ENCODE assay signal across 8 cellular contexts in the genomic region with DNA sequence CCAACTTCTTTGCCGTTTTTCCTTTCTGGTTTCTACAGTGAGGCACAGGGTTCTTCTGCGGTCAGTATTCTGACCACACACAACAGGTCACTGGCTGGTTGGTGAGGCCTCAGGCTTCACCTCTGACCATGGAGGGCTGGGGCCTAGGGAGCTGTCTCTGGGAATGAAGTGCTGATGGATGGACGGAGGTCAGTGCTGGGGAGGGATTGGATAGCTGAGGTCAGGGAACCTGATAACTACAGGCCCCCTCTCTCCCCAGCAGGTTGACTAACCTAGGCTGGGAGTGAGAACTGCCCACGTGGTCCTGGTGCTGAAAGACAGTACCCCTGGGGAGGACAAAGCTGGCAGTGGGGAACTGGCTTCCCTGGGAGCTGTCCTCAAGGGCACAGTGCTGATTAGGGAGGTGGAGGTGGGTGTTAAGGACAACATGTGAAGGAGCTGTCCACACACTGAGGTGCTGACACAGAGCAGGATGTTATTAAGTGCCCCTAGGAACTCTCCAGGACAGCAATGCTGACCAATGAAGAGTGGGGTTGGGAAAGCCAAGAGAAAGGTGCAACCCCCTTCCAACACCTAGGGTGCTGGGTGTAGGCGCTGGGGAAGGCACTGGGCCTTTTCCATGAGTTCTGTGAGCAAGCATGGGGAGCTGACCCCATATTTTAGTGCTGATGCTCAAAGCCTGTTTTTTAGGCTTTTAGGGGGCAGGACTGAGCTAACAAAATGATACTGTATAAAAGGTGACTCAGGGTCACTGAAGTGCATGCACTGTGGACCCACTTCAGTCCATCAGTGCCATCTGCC. TPM values are rescaled to one million over a fixed set of nuclear protein-coding genes. Genes with fewer than 3 reads are reported as not detected.
DNase-seq lines count a peak whose midpoint lies in the region; TF ChIP-seq lines count a peak whose summit lies in the region.

No MANE protein-coding gene starts in this region.

- no peak overlapping the region for H3K4me3 ChIP-seq in LNCaP clone FGC (ENCODE audit: low read depth, low read length)
- no peak overlapping the region for H3K4me3 ChIP-seq in fibroblast of villous mesenchyme (ENCODE audit: low read depth, low read length)
- no peak overlapping the region for H3K4me3 ChIP-seq in skeletal muscle cell (ENCODE audit: low read depth, low read length)

- DNase-seq in GM03348 (ENCODE audit: low spot score) (peak; percentile 60), LNCaP clone FGC (ENCODE audit: low read depth) (peak; percentile 90), fibroblast of villous mesenchyme (ENCODE audit: low read depth) (peak; percentile 74), skeletal muscle cell (ENCODE audit: low read depth) (peak; percentile 44), mesenteric fat pad (ENCODE audit: low spot score) (no peak), NCI-H1694 (lab: John Stamatoyannopoulos, UW) (no peak), superior temporal gyrus (ENCODE audit: extremely low spot score) (no peak)
- DNase-seq in activated CD8-positive, alpha-beta memory T cell treated with anti-CD3 and anti-CD28 coated beads, Interleukin-2, amount 50 U/mL, for 4 hours, result peak; percentile 24

- TF ChIP-seq CTCF in LNCaP clone FGC (IDR thresholded peaks at IDR 0.05; ENCODE audit: control insufficient read depth, extremely low read depth, insufficient read depth) (no peak), fibroblast of villous mesenchyme (IDR thresholded peaks at IDR 0.05; ENCODE audit: insufficient read depth, low read depth, low read length) (no peak)

RNA-seq across cellular contexts. Expression of gene ATP2B2, which starts 45.2 kb away (rescaled TPM):
- total RNA-seq in fibroblast of villous mesenchyme (not detected in 2 replicates), mesenteric fat pad (0.16 TPM)

Comparison
In these comparisons a context has a peak if more than half of its experiments do, and no peak if none do; other contexts are left out.
1. DNase-seq: peak in GM03348 (single experiment), LNCaP clone FGC (single experiment), activated CD8-positive, alpha-beta memory T cell treated with anti-CD3 and anti-CD28 coated beads, Interleukin-2, amount 50 U/mL, for 4 hours (single experiment), fibroblast of villous mesenchyme (single experiment) and skeletal muscle cell (single experiment); none in mesenteric fat pad (single experiment), NCI-H1694 (single experiment) and superior temporal gyrus (single experiment).